ENCODE assay signal across 21 cellular contexts in the genomic region with DNA sequence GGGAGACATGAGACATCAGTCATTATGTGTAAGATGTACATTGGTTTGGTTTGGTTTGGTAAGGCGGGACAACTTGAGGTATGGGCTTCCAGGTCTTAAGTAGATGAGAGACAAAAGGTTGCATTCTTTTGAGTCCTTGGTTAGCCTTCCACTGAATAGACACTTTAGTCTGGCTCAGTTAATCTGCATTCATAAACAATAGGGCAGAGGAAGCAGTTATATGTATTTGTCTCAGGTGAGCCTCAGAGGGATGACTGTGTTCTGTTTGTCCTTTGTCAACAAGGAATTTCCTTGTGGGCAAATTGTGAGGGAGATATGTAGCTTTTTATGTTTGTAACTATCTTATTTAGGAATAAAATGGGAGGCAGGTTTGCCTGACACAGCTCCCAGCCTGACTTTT. TPM values are rescaled to one million over a fixed set of nuclear protein-coding genes. Genes with fewer than 3 reads are reported as not detected.
A peak's percentile ranks its signal among the peaks of the same experiment; 100 is the strongest.
DNase-seq lines count a peak whose midpoint lies in the region; ATAC-seq, FAIRE-seq and TF ChIP-seq lines count a peak whose summit lies in the region.
"Had no signal": no experiment of that assay in that cellular context is flagged by ENCODE, and none has a peak within 500 bp of the region (broad histone marks: within the 10 kb centered on the region; RNA-seq: fewer than 3 reads in every experiment).

No MANE protein-coding gene starts in this region.

- no peaks in the 10 kb centered on the region for H3K36me3 ChIP-seq in bronchial epithelial cell (ENCODE audit: control insufficient read depth, insufficient read depth, low read length)
- H3K36me3 ChIP-seq in neural progenitor cell, result no peaks in the 10 kb centered on the region

- H3K36me3 Mint-ChIP-seq in neural progenitor cell, result peaks cover 16% of the 10 kb centered on the region

- H2AFZ ChIP-seq in neural progenitor cell (replicated peaks), result no peak overlapping the region

- H3K9me3 ChIP-seq in neural progenitor cell (ENCODE audit: low read depth), result no peaks in the 10 kb centered on the region

- no peak overlapping the region for H3K4me3 Mint-ChIP-seq in neural progenitor cell
- H3K4me3 Mint-ChIP-seq: activated naive CD4-positive, alpha-beta T cell treated with anti-CD3 and anti-CD28 coated beads, Interleukin-2, amount 50 U/mL, for 24 hours; endodermal cell; nephron had no signal

- no peaks in the 10 kb centered on the region for H3K27me3 Mint-ChIP-seq in neural progenitor cell (ENCODE audit: insufficient read depth, low read depth)
- H3K27me3 Mint-ChIP-seq: activated naive CD4-positive, alpha-beta T cell treated with anti-CD3 and anti-CD28 coated beads, Interleukin-2, amount 50 U/mL, for 24 hours; CD4-positive, alpha-beta memory T cell had no signal

- peak overlapping the region; percentile 24 for H3K4me2 ChIP-seq in neural progenitor cell

- H3K4me1 ChIP-seq in neural progenitor cell, result peaks cover 18% of the 10 kb centered on the region

- peaks cover 8% of the 10 kb centered on the region for H3K4me1 Mint-ChIP-seq in neural progenitor cell

- ATAC-seq in GM19328 (IDR thresholded peaks at IDR 0.05; ENCODE audit: unreplicated experiment) (no peak), HG03175 (IDR thresholded peaks at IDR 0.05; ENCODE audit: unreplicated experiment) (no peak), GM19455 (IDR thresholded peaks at IDR 0.05; ENCODE audit: unreplicated experiment) (no peak)
- ATAC-seq: activated CD4-positive, CD25-positive, alpha-beta regulatory T cell treated with anti-CD3 and anti-CD28 coated beads, Interleukin-2, amount 50 U/mL, for 24 hours; Panc1 had no signal

- no peak for TF ChIP-seq CTCF in C4-2B (conservative IDR thresholded peaks at IDR 0.05)
- no peak for TF ChIP-seq CTCF in bronchial epithelial cell (IDR thresholded peaks at IDR 0.05; ENCODE audit: insufficient read depth, low read length, severe bottlenecking)
- no peak for TF ChIP-seq CTCF in neural progenitor cell (IDR thresholded peaks at IDR 0.05)
- TF ChIP-seq CTCF in GM20000 (IDR thresholded peaks at IDR 0.05; ENCODE audit: extremely low read depth, missing control alignments), result no peak

- H3K27ac Mint-ChIP-seq in neural progenitor cell, result no peak overlapping the region
- H3K27ac Mint-ChIP-seq: endodermal cell, nephron had no signal

- H3K27me3 ChIP-seq in bronchial epithelial cell (ENCODE audit: control insufficient read depth, insufficient read depth, low read length) (no peaks in the 10 kb centered on the region), neural progenitor cell (no peaks in the 10 kb centered on the region)

- H3K79me2 ChIP-seq in neural progenitor cell (ENCODE audit: low read depth), result peaks cover 100% of the 10 kb centered on the region

- peak; percentile 7 for DNase-seq in NCI-H146 treated with DMSO at 0.1 percent for 48 hours (lab: John Stamatoyannopoulos, UW; ENCODE audit: unreplicated experiment)
- DNase-seq in bronchial epithelial cell (ENCODE audit: low read depth), result peak; percentile 30
- peak; percentile 55 for DNase-seq in neural progenitor cell (ENCODE audit: low spot score)
- DNase-seq in GM20000 (ENCODE audit: low spot score), result no peak
- DNase-seq: activated T-cell treated with anti-CD3 and anti-CD28 coated beads, Interleukin-2, amount 50 U/mL, for 48 hours; CD4-positive, alpha-beta memory T cell; endodermal cell; kidney; NCI-H1105; NCI-H2171; stimulated activated CD4-positive, alpha-beta T cell treated with anti-CD3 and anti-CD28 coated beads, Interleukin-4, amount 100 ng/mL, for 4 hours had no signal

- H3K4me3 ChIP-seq in bronchial epithelial cell (ENCODE audit: low read depth, low read length), result no peak overlapping the region
- no peak overlapping the region for H3K4me3 ChIP-seq in neural progenitor cell
- H3K4me3 ChIP-seq: SK-N-MC had no signal

- peaks cover 8% of the 10 kb centered on the region for H3K9me3 Mint-ChIP-seq in neural progenitor cell
- H3K9me3 Mint-ChIP-seq: activated naive CD4-positive, alpha-beta T cell treated with anti-CD3 and anti-CD28 coated beads, Interleukin-2, amount 50 U/mL, for 24 hours; CD4-positive, alpha-beta memory T cell; endodermal cell had no signal

- no peak overlapping the region for H3K9ac ChIP-seq in neural progenitor cell

- no peak for FAIRE-seq in bronchial epithelial cell (lab: Jason Lieb, UNC)
- FAIRE-seq: colon, kidney had no signal

- H3K27ac ChIP-seq in C4-2B, result peak overlapping the region; percentile 80; the same call in 1 of the 2 replicates
- no peak overlapping the region for H3K27ac ChIP-seq in neural progenitor cell
- H3K27ac ChIP-seq: SK-N-MC had no signal

- H3F3A ChIP-seq in neural progenitor cell (ENCODE audit: low read depth), result peaks cover 10% of the 10 kb centered on the region

- peaks cover 95% of the 10 kb centered on the region for H4K20me1 ChIP-seq in neural progenitor cell (ENCODE audit: low read depth)

RNA-seq across cellular contexts. Expression of gene TCF12, which starts 50.4 kb away (rescaled TPM):
- total RNA-seq in bronchial epithelial cell (33.2 and 69.3 TPM in 2 replicates), neural progenitor cell (ENCODE audit: low replicate concordance) (130 and 149 TPM in 2 replicates)
